8 cellular contexts compared by ENCODE assay signal in genomic region chr1:51330331-51331201, GRCh38. TPM values are rescaled to one million over a fixed set of nuclear protein-coding genes. Genes with fewer than 3 reads are reported as not detected.
A peak's percentile ranks its signal among the peaks of the same experiment; 100 is the strongest.
DNase-seq lines count a peak whose midpoint lies in the region; TF ChIP-seq lines count a peak whose summit lies in the region.

TSS of gene TTC39A (minus strand) at chr1:51330562. CDS start at chr1:51330477, 85 bp downstream.

- DNase-seq in COLO668 (lab: John Stamatoyannopoulos, UW; ENCODE audit: unreplicated experiment) (peak; percentile 92), HuH-7.5 (ENCODE audit: low spot score) (peak; percentile 38), choroid plexus epithelial cell (ENCODE audit: low read depth) (no peak), mesenchymal stem cell (no peak), uterus (no peak), T1000 (lab: John Stamatoyannopoulos, UW) (no peak), germinal center (ENCODE audit: low spot score) (no peak)
- DNase-seq in stimulated activated CD4-positive, alpha-beta T cell treated with anti-CD3 and anti-CD28 coated beads, Interleukin-1b, Interleukin-23, amount 100 ng/mL, for 48 hours = no peak

- H3K4me3 ChIP-seq in choroid plexus epithelial cell (ENCODE audit: low read depth, low read length) (peak within 1 kb of the TSS; percentile 47), mesenchymal stem cell (ENCODE audit: insufficient read depth in 1 of 2, low read depth in 1 of 2, low read length in 2 of 2) (peak within 1 kb of the TSS; percentile 53 to 75), uterus (peak within 1 kb of the TSS; percentile 19 to 26)

- H3K4ac ChIP-seq in mesenchymal stem cell (ENCODE audit: low read depth in 1 of 2, low read length in 2 of 2) = peak within 1 kb of the TSS; percentile 24 to 32

- H3K23ac ChIP-seq in mesenchymal stem cell (ENCODE audit: low read length in 2 of 2) = peak within 1 kb of the TSS in 1 of 2 experiments; percentile 56

- TF ChIP-seq CTCF in choroid plexus epithelial cell (conservative IDR thresholded peaks at IDR 0.05; ENCODE audit: low read depth, low read length) (no peak), uterus (IDR thresholded peaks at IDR 0.05) (no peak)

- H2BK120ac ChIP-seq in mesenchymal stem cell (ENCODE audit: low read depth, low read length) = peak within 1 kb of the TSS; percentile 77

- 5% methylated on average over 51 of the region's 87 CpGs for WGBS in mesenchymal stem cell

- intact Hi-C loops in uterus (cut with DNase I; ENCODE audit: low total_unique reads) = no loop called here

- H2AFZ ChIP-seq in mesenchymal stem cell (ENCODE audit: low read depth, low read length) = peak within 1 kb of the TSS; percentile 60

- H3K18ac ChIP-seq in mesenchymal stem cell (ENCODE audit: low read depth in 1 of 2, low read length in 2 of 2) = peak within 1 kb of the TSS; percentile 61 to 89

- H3K36me3 ChIP-seq in mesenchymal stem cell (ENCODE audit: control insufficient read depth in 1 of 2, insufficient read depth in 2 of 2, low read depth in 1 of 2, low read length in 2 of 2) = no peaks in the 10 kb centered on the region
- no peaks in the 10 kb centered on the region for H3K36me3 ChIP-seq in uterus

- TF ChIP-seq POLR2A in uterus (IDR thresholded peaks at IDR 0.05) = no peak

- H3K79me1 ChIP-seq in mesenchymal stem cell (replicated peaks; ENCODE audit: low read length, poor library complexity, severe bottlenecking) = no peaks in the 10 kb centered on the region

- H2AK5ac ChIP-seq in mesenchymal stem cell (ENCODE audit: low read length, severe bottlenecking) = no peak within 1 kb of the TSS

- H3K4me1 ChIP-seq in mesenchymal stem cell (ENCODE audit: control insufficient read depth, insufficient read depth, low read depth, low read length) (peaks cover 27% of the 10 kb centered on the region), uterus (peaks cover 0 to 3% of the 10 kb centered on the region in 2 donors)

- H3K9ac ChIP-seq in mesenchymal stem cell (ENCODE audit: low read length) = peak within 1 kb of the TSS; percentile 64

- H4K8ac ChIP-seq in mesenchymal stem cell (ENCODE audit: low read length) = peak within 1 kb of the TSS; percentile 67

- H2BK15ac ChIP-seq in mesenchymal stem cell (ENCODE audit: low read depth, poor library complexity, severe bottlenecking) = peak within 1 kb of the TSS; percentile 73

- H3K14ac ChIP-seq in mesenchymal stem cell (ENCODE audit: low read length in 2 of 2) = no peak within 1 kb of the TSS

- H3K9me3 ChIP-seq in mesenchymal stem cell (ENCODE audit: control insufficient read depth, low read length) = no peaks in the 10 kb centered on the region
- no peaks in the 10 kb centered on the region for H3K9me3 ChIP-seq in uterus

- peak within 1 kb of the TSS in 1 of 2 experiments; percentile 81 for H2BK12ac ChIP-seq in mesenchymal stem cell (ENCODE audit: low read length in 2 of 2)

- peak within 1 kb of the TSS; percentile 61 for H3K4me2 ChIP-seq in mesenchymal stem cell (ENCODE audit: low read length, poor library complexity, severe bottlenecking)

- H2BK5ac ChIP-seq in mesenchymal stem cell (ENCODE audit: low read depth, low read length, poor library complexity, severe bottlenecking) = no peak within 1 kb of the TSS

- H3K27ac ChIP-seq in mesenchymal stem cell (ENCODE audit: low read length, poor library complexity, severe bottlenecking) = no peak within 1 kb of the TSS
- H3K27ac ChIP-seq in uterus = no peak within 1 kb of the TSS

- H4K91ac ChIP-seq in mesenchymal stem cell (ENCODE audit: low read length) = peak within 1 kb of the TSS; percentile 69

- H3K27me3 ChIP-seq in mesenchymal stem cell (ENCODE audit: control insufficient read depth in 1 of 2, insufficient read depth in 1 of 2, low read length in 2 of 2) = no peaks in the 10 kb centered on the region
- no peaks in the 10 kb centered on the region for H3K27me3 ChIP-seq in uterus

RNA-seq across cellular contexts. Expression of gene TTC39A, which starts in this region (rescaled TPM):
- 2.3 TPM for polyA plus RNA-seq in mesenchymal stem cell (2013, experiment 1 of 2)
- 2.4 TPM for polyA plus RNA-seq in mesenchymal stem cell (2013, experiment 2 of 2)
- total RNA-seq in uterus = 1 to 10 TPM in 2 of 4 donors, under 1 TPM in 2; 0.26 to 2.5 (median 1.3) TPM

Comparison
In these comparisons a context has a peak if more than half of its experiments do, and no peak if none do; other contexts are left out.
1. DNase-seq: peak in COLO668 (single experiment) and HuH-7.5 (single experiment); none in choroid plexus epithelial cell (single experiment), mesenchymal stem cell (single experiment), uterus (0 of 2), T1000 (single experiment), germinal center (single experiment) and stimulated activated CD4-positive, alpha-beta T cell treated with anti-CD3 and anti-CD28 coated beads, Interleukin-1b, Interleukin-23, amount 100 ng/mL, for 48 hours (single experiment).
2. Peak in every context shown above with its lines, with median percentiles within 50 percentile points of each other: H3K4me3 ChIP-seq.